ENCODE assay signal across 22 cellular contexts in genomic region chr4:33825685-33826084, GRCh38.
DNase-seq lines count a peak whose midpoint lies in the region; ATAC-seq, FAIRE-seq and TF ChIP-seq lines count a peak whose summit lies in the region.
"Had no signal": no experiment of that assay in that cellular context is flagged by ENCODE, and none has a peak within 500 bp of the region (broad histone marks: within the 10 kb centered on the region; RNA-seq: fewer than 3 reads in every experiment).

No MANE protein-coding gene starts in this region.

- no peaks in the 10 kb centered on the region; the same call in 1 of the 3 replicates for H3K36me3 Mint-ChIP-seq in GM23338 (ENCODE audit: low read depth)
- H3K36me3 Mint-ChIP-seq: CD8-positive, alpha-beta T cell had no signal

- H3K36me3 ChIP-seq in GM23338 (ENCODE audit: insufficient read depth): no peaks in the 10 kb centered on the region
- H3K36me3 ChIP-seq: BLaER1 treated with 17β-estradiol and CSF1 and Interleukin-3, amounts not matched to agents 10 nM and 100 nM had no signal

- 0 out of 2 replicates have a peak, but pooled peaks cover 5% of the 10 kb centered on the region for H3K4me1 ChIP-seq in GM23338 (ENCODE audit: insufficient read depth)
- H3K4me1 ChIP-seq: A549; BLaER1 treated with 17β-estradiol and CSF1 and Interleukin-3, amounts not matched to agents 10 nM and 100 nM; Caco-2 had no signal

- no peak overlapping the region for H3K27ac ChIP-seq in GM23338 (ENCODE audit: low read depth)
- H3K27ac ChIP-seq: A549; BLaER1 treated with 17β-estradiol and CSF1 and Interleukin-3, amounts not matched to agents 10 nM and 100 nM; C4-2B had no signal

- TF ChIP-seq CTCF in GM23338 (conservative IDR thresholded peaks at IDR 0.05; ENCODE audit: low read depth in 2 of 2): no peak

- H3K27ac Mint-ChIP-seq in GM23338: no peak overlapping the region
- H3K27ac Mint-ChIP-seq: B cell; CD4-positive, alpha-beta T cell; CD8-positive, alpha-beta T cell had no signal

- ATAC-seq in GM23338 (no peak), left lobe of liver (no peak)
- ATAC-seq: A549; CD8-positive, alpha-beta T cell had no signal

- no peak overlapping the region for H3K4me3 Mint-ChIP-seq in GM23338
- H3K4me3 Mint-ChIP-seq: B cell; CD4-positive, alpha-beta T cell; CD8-positive, alpha-beta T cell had no signal

- peak overlapping the region; percentile 47; the same call in 1 of the 2 replicates for H2AFZ ChIP-seq in GM23338

- peaks cover 2% of the 10 kb centered on the region; the same call in 1 of the 3 replicates for H3K9me3 Mint-ChIP-seq in GM23338

- no peak overlapping the region for H3K4me2 ChIP-seq in GM23338
- H3K4me2 ChIP-seq: A549; BLaER1 treated with 17β-estradiol and CSF1 and Interleukin-3, amounts not matched to agents 10 nM and 100 nM had no signal

- FAIRE-seq in A204.1 (lab: Jason Lieb, UNC): peak; percentile 43
- FAIRE-seq: A549, D721Med, G401.6, GM12891, GM19239 had no signal

- no peaks in the 10 kb centered on the region for H3K79me2 ChIP-seq in GM23338 (replicated peaks; ENCODE audit: insufficient read depth)

- no peaks in the 10 kb centered on the region for H3F3A ChIP-seq in GM23338 (replicated peaks; ENCODE audit: low read depth)

- no peaks in the 10 kb centered on the region for H3K27me3 Mint-ChIP-seq in GM23338 (ENCODE audit: insufficient read depth, low read depth, poor library complexity)
- H3K27me3 Mint-ChIP-seq: B cell; CD4-positive, alpha-beta T cell had no signal

- H3K27me3 ChIP-seq in GM23338 (ENCODE audit: insufficient read depth): no peaks in the 10 kb centered on the region
- H3K27me3 ChIP-seq: BLaER1 treated with 17β-estradiol and CSF1 and Interleukin-3, amounts not matched to agents 10 nM and 100 nM had no signal

- no peaks in the 10 kb centered on the region for H4K20me1 ChIP-seq in GM23338 (replicated peaks; ENCODE audit: insufficient read depth)
- H4K20me1 ChIP-seq: BLaER1 treated with 17β-estradiol and CSF1 and Interleukin-3, amounts not matched to agents 10 nM and 100 nM had no signal

- H3K4me3 ChIP-seq in GM23338: no peak overlapping the region
- H3K4me3 ChIP-seq: A549; BLaER1 treated with 17β-estradiol and CSF1 and Interleukin-3, amounts not matched to agents 10 nM and 100 nM had no signal

- DNase-seq in GM23338 (ENCODE audit: low spot score) (no peak), SK-N-DZ (ENCODE audit: low spot score) (peak; percentile 16), left lobe of liver (ENCODE audit: low spot score) (no peak), NCI-H1417 (lab: John Stamatoyannopoulos, UW) (no peak), NCI-H2029 (lab: John Stamatoyannopoulos, UW) (no peak)
- DNase-seq: 8988T; AML-193; Caco-2; Calu3; CD4-positive, alpha-beta T cell; CD8-positive, alpha-beta T cell; DMS79 treated with DMSO at 0.1 percent for 48 hours; GF-D8 had no signal

- peaks cover 3% of the 10 kb centered on the region; the same call in 2 of the 3 replicates for H3K4me1 Mint-ChIP-seq in GM23338
- H3K4me1 Mint-ChIP-seq: B cell had no signal

- no peaks in the 10 kb centered on the region for H3K9me2 ChIP-seq in GM23338 (ENCODE audit: insufficient read depth)

TF ChIP-seq in GM23338, 12 proteins besides CTCF, POLR2A, EP300 and RAD21:
- no peak for TF ChIP-seq EZH2 (IDR thresholded peaks at IDR 0.05; ENCODE audit: low read depth, unreplicated experiment)
- no peak for TF ChIP-seq NANOG (IDR thresholded peaks at IDR 0.05; ENCODE audit: borderline replicate concordance)
- no peak for TF ChIP-seq CREB1 (CRISPR knock-in tag; IDR thresholded peaks at IDR 0.05; ENCODE audit: low read depth)
- no peak for TF ChIP-seq ZNF462 (CRISPR knock-in tag; IDR thresholded peaks at IDR 0.05)
- no peak for TF ChIP-seq ETS1 (IDR thresholded peaks at IDR 0.05)
